ENCODE assay signal across 16 cellular contexts in genomic region chrX:21738145-21738949, GRCh38. TPM values are rescaled to one million over a fixed set of nuclear protein-coding genes. Genes with fewer than 3 reads are reported as not detected.
DNase-seq lines count a peak whose midpoint lies in the region; ATAC-seq and TF ChIP-seq lines count a peak whose summit lies in the region.
"Had no signal": no experiment of that assay in that cellular context is flagged by ENCODE, and none has a peak within 500 bp of the region (broad histone marks: within the 10 kb centered on the region; RNA-seq: fewer than 3 reads in every experiment).

No MANE protein-coding gene starts in this region.

- H3K4me1 Mint-ChIP-seq in Calu3 (ENCODE audit: low read depth, unreplicated experiment), result peaks cover 31% of the 10 kb centered on the region
- H3K4me1 Mint-ChIP-seq in activated T-helper 1 cell treated with anti-CD3 and anti-CD28 coated beads, Interleukin-12 subunit alpha, Interleukin-12 subunit beta, Interleukin-2, Interleukin-4 antibody, amounts not matched to agents 30 ng/mL and 10 ng/mL and 1 ng/mL, durations not matched to agents 14 hours and 24 hours and 36 hours (ENCODE audit: low read depth), result no peaks in the 10 kb centered on the region

- no peak overlapping the region for H3K4me3 Mint-ChIP-seq in Calu3 (ENCODE audit: low read depth, unreplicated experiment)
- H3K4me3 Mint-ChIP-seq in activated T-helper 1 cell treated with anti-CD3 and anti-CD28 coated beads, Interleukin-12 subunit alpha, Interleukin-12 subunit beta, Interleukin-2, Interleukin-4 antibody, amounts not matched to agents 30 ng/mL and 10 ng/mL and 1 ng/mL, durations not matched to agents 14 hours and 24 hours and 36 hours, result no peak overlapping the region

- BruUV-seq in Calu3 (replicated peaks; lab: Mats Ljungman, UMichigan), result no TSS peak

- H3K4me1 ChIP-seq in iPS-20b (ENCODE audit: insufficient read depth, low read length), result peaks cover 10% of the 10 kb centered on the region; the same call in 1 of the 2 replicates

- no peak overlapping the region for H3K27ac Mint-ChIP-seq in Calu3 (ENCODE audit: unreplicated experiment)
- H3K27ac Mint-ChIP-seq in activated T-helper 1 cell treated with anti-CD3 and anti-CD28 coated beads, Interleukin-12 subunit alpha, Interleukin-12 subunit beta, Interleukin-2, Interleukin-4 antibody, amounts not matched to agents 30 ng/mL and 10 ng/mL and 1 ng/mL, durations not matched to agents 14 hours and 24 hours and 36 hours, result no peak overlapping the region

- CTCF ChIA-PET in Calu3 (lab: Charles Lee), result no interaction called here

- no peaks in the 10 kb centered on the region for H3K9me3 ChIP-seq in iPS-20b (ENCODE audit: insufficient read depth, low read depth, low read length)

- no peaks in the 10 kb centered on the region for H3K27me3 Mint-ChIP-seq in Calu3 (ENCODE audit: unreplicated experiment)
- H3K27me3 Mint-ChIP-seq in activated T-helper 1 cell treated with anti-CD3 and anti-CD28 coated beads, Interleukin-12 subunit alpha, Interleukin-12 subunit beta, Interleukin-2, Interleukin-4 antibody, amounts not matched to agents 30 ng/mL and 10 ng/mL and 1 ng/mL, durations not matched to agents 14 hours and 24 hours and 36 hours (ENCODE audit: insufficient read depth), result no peaks in the 10 kb centered on the region

- ATAC-seq in GM19463 (IDR thresholded peaks at IDR 0.05; ENCODE audit: unreplicated experiment) (no peak), GM18870 (IDR thresholded peaks at IDR 0.05; ENCODE audit: unreplicated experiment) (no peak)

- H3K36me3 ChIP-seq in iPS-20b (ENCODE audit: insufficient read depth, low read depth, low read length), result no peaks in the 10 kb centered on the region

- intact Hi-C loops in Calu3 (cut with micrococcal nuclease; ENCODE audit: unreplicated experiment), result no loop called here
- intact Hi-C loops in activated T-helper 1 cell treated with anti-CD3 and anti-CD28 coated beads, Interleukin-12 subunit alpha, Interleukin-12 subunit beta, Interleukin-2, Interleukin-4 antibody, amounts not matched to agents 30 ng/mL and 10 ng/mL and 1 ng/mL, durations not matched to agents 14 hours and 24 hours and 36 hours (cut with micrococcal nuclease), result no loop called here

- H3K27ac ChIP-seq in iPS-20b (ENCODE audit: low read length), result no peak overlapping the region
- H3K27ac ChIP-seq: SK-N-MC had no signal

- H3K36me3 Mint-ChIP-seq in Calu3 (ENCODE audit: insufficient read depth, unreplicated experiment), result no peaks in the 10 kb centered on the region
- H3K36me3 Mint-ChIP-seq in activated T-helper 1 cell treated with anti-CD3 and anti-CD28 coated beads, Interleukin-12 subunit alpha, Interleukin-12 subunit beta, Interleukin-2, Interleukin-4 antibody, amounts not matched to agents 30 ng/mL and 10 ng/mL and 1 ng/mL, durations not matched to agents 14 hours and 24 hours and 36 hours (ENCODE audit: low read depth), result no peaks in the 10 kb centered on the region

- peak overlapping the region; percentile 71 for H3K4me3 ChIP-seq in iPS-20b (ENCODE audit: low read length)
- H3K4me3 ChIP-seq: SK-N-MC had no signal

- DNase-seq in COLO668 (lab: John Stamatoyannopoulos, UW; ENCODE audit: unreplicated experiment) (peak; percentile 77), NCI-H1436 treated with DMSO at 0.1 percent for 48 hours (lab: John Stamatoyannopoulos, UW) (peak; percentile 61), NCI-H82 (lab: John Stamatoyannopoulos, UW) (peak; percentile 96), Calu3 (no peak)
- DNase-seq in activated T-helper 1 cell treated with anti-CD3 and anti-CD28 coated beads, Interleukin-12 subunit alpha, Interleukin-12 subunit beta, Interleukin-2, Interleukin-4 antibody, amounts not matched to agents 30 ng/mL and 10 ng/mL and 1 ng/mL, durations not matched to agents 14 hours and 24 hours and 36 hours (ENCODE audit: low spot score), result no peak
- DNase-seq: activated CD4-positive, alpha-beta T cell treated with anti-CD3 and anti-CD28 coated beads for 1 hour; activated gamma-delta T cell treated with Interleukin-2 at 50 U/mL for 16 hours; posterior cingulate gyrus had no signal

- H3K9me3 Mint-ChIP-seq in Calu3 (ENCODE audit: low read depth, unreplicated experiment), result no peaks in the 10 kb centered on the region
- H3K9me3 Mint-ChIP-seq in activated T-helper 1 cell treated with anti-CD3 and anti-CD28 coated beads, Interleukin-12 subunit alpha, Interleukin-12 subunit beta, Interleukin-2, Interleukin-4 antibody, amounts not matched to agents 30 ng/mL and 10 ng/mL and 1 ng/mL, durations not matched to agents 14 hours and 24 hours and 36 hours, result no peaks in the 10 kb centered on the region

- peak overlapping the region; percentile 60; the same call in 1 of the 2 replicates for H3K9ac ChIP-seq in iPS-20b (ENCODE audit: low read depth, low read length)

- no peak for TF ChIP-seq CTCF in Calu3 (IDR thresholded peaks at IDR 0.05; ENCODE audit: unreplicated experiment)

- H3K27me3 ChIP-seq in iPS-20b (ENCODE audit: insufficient read depth, low read length), result no peaks in the 10 kb centered on the region

RNA-seq across cellular contexts. Expression of gene SMPX, which starts 19.6 kb away (rescaled TPM):
- total RNA-seq in Calu3 (2022), result not detected in 2 replicates
- total RNA-seq in activated T-helper 1 cell treated with anti-CD3 and anti-CD28 coated beads, Interleukin-12 subunit alpha, Interleukin-12 subunit beta, Interleukin-2, Interleukin-4 antibody, amounts not matched to agents 30 ng/mL and 10 ng/mL and 1 ng/mL, durations not matched to agents 14 hours and 24 hours and 36 hours, result not detected in 2 replicates
- total RNA-seq: HT1080, lung microvascular endothelial cell, NCI-H460, subcutaneous adipose tissue had no signal

Comparison
In these comparisons a context has a peak if more than half of its experiments do, and no peak if none do; other contexts are left out.
1. DNase-seq: peak in COLO668 (single experiment), NCI-H1436 treated with DMSO at 0.1 percent for 48 hours (single experiment) and NCI-H82 (single experiment); none in Calu3 (single experiment) and activated T-helper 1 cell treated with anti-CD3 and anti-CD28 coated beads, Interleukin-12 subunit alpha, Interleukin-12 subunit beta, Interleukin-2, Interleukin-4 antibody, amounts not matched to agents 30 ng/mL and 10 ng/mL and 1 ng/mL, durations not matched to agents 14 hours and 24 hours and 36 hours (single experiment).